In the genomic region with DNA sequence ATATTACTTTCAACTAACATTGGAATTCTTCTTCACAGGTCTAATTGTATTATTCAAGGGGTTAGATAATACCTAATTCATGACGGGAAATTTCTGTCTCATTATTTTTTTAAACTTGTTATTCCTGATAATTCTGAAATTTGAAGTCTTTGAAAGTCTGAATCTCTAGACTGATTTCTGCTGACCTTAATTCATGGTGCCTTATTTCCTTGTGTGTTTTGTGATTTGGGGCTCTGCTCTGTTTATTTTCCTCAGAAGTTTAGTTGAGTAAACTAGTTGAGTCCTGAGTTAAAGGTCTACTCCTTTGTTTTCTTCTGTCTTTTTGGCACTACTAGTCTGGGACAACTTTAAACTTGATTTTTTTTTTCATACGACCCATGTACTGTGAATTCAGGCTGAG, we compare ENCODE assay signal across 39 cellular contexts. TPM values are rescaled to one million over a fixed set of nuclear protein-coding genes. Genes with fewer than 3 reads are reported as not detected.
"Had no signal": no experiment of that assay in that cellular context is flagged by ENCODE, and none has a peak within 500 bp of the region (broad histone marks: within the 10 kb centered on the region; RNA-seq: fewer than 3 reads in every experiment).

No MANE protein-coding gene starts in this region.

- H3K27me3 ChIP-seq: MG63 had no signal

- DNase-seq: Karpas-422, Kasumi-1, MG63, MM.1S, MV-4-11, NCI-H1048, NCI-H1092, NCI-H1092 treated with DMSO at 0.1 percent for 48 hours, NCI-H1105, NCI-H1105 treated with DMSO at 0.1 percent for 48 hours, NCI-H1417, NCI-H1417 treated with DMSO at 0.1 percent for 48 hours, NCI-H1436, NCI-H1436 treated with DMSO at 0.1 percent for 48 hours, NCI-H146, NCI-H1694, NCI-H1694 treated with DMSO at 0.1 percent for 48 hours, NCI-H187, NCI-H187 treated with DMSO at 0.1 percent for 48 hours, NCI-H1930, NCI-H2029, NCI-H2029 treated with DMSO at 0.1 percent for 48 hours, NCI-H2081, NCI-H2081 treated with DMSO at 0.1 percent for 48 hours, NCI-H2107, NCI-H2171, NCI-H2171 treated with DMSO at 0.1 percent for 48 hours, NCI-H2227 treated with DMSO at 0.1 percent for 48 hours, NCI-H226, NCI-H345, NCI-H446, NCI-H446 treated with DMSO at 0.1 percent for 48 hours, NCI-H510A, NCI-H510A treated with DMSO at 0.1 percent for 48 hours, NCI-H524 had no signal

- H3K36me3 ChIP-seq: MG63 had no signal

- H3K4me3 ChIP-seq: MG63 had no signal

- H3K9me3 ChIP-seq: MG63 had no signal

RNA-seq across cellular contexts. Expression of a gene that starts 5.9 kb away (rescaled TPM):
- total RNA-seq: LHCN-M2, M059J, MCF 10A, NCI-H460 had no signal

RNA-seq across cellular contexts. Expression of a gene that starts 16.0 kb away (rescaled TPM):
- total RNA-seq: LHCN-M2, M059J, MCF 10A, NCI-H460 had no signal

RNA-seq across cellular contexts. Expression of a gene that starts 31.7 kb away (rescaled TPM):
- total RNA-seq: LHCN-M2, M059J, MCF 10A, NCI-H460 had no signal
